In genomic region chr5:99808657-99809230, GRCh38 we compare ENCODE assay signal across 2 cellular contexts.
TF ChIP-seq lines count a peak whose summit lies in the region.

No MANE protein-coding gene starts in this region.

TF ChIP-seq in GM23338, 12 proteins besides CTCF, POLR2A, EP300 and RAD21 (continued from another document):
- TF ChIP-seq STAT1 (IDR thresholded peaks at IDR 0.05; ENCODE audit: unreplicated experiment) = no peak
- TF ChIP-seq EZH2phosphoT487 (IDR thresholded peaks at IDR 0.05; ENCODE audit: unreplicated experiment) = no peak
- no peak for TF ChIP-seq ZNF331 (CRISPR knock-in tag; IDR thresholded peaks at IDR 0.05; ENCODE audit: low read depth)
- TF ChIP-seq ZNF462 (CRISPR knock-in tag; IDR thresholded peaks at IDR 0.05) = no peak
- TF ChIP-seq REST (IDR thresholded peaks at IDR 0.05; ENCODE audit: unreplicated experiment) = no peak
- TF ChIP-seq NANOG (IDR thresholded peaks at IDR 0.05; ENCODE audit: borderline replicate concordance) = no peak
- no peak for TF ChIP-seq EZH2 (IDR thresholded peaks at IDR 0.05; ENCODE audit: low read depth, unreplicated experiment)

TF ChIP-seq in HEK293, 187 proteins besides CTCF, POLR2A, EP300 and RAD21 (continued from another document):
- TF ChIP-seq ZBTB44 (tag by site-specific recombination; IDR thresholded peaks at IDR 0.05) (no peak), INSM2 (tag by site-specific recombination; IDR thresholded peaks at IDR 0.05) (0 out of 2 replicates have a peak, but pooled peaks have one; percentile 10), PRDM6 (tag by site-specific recombination; IDR thresholded peaks at IDR 0.05) (peak; percentile 65), ZNF747 (tag by site-specific recombination; IDR thresholded peaks at IDR 0.05) (no peak), ZNF580 (tag by site-specific recombination; IDR thresholded peaks at IDR 0.05) (0 out of 2 replicates have a peak, but pooled peaks have one; percentile 31), ZNF18 (tag by site-specific recombination; IDR thresholded peaks at IDR 0.05) (peak; percentile 61), ZNF510 (tag by site-specific recombination; IDR thresholded peaks at IDR 0.05; ENCODE audit: insufficient replicate concordance) (no peak), ZNF843 (tag by site-specific recombination; IDR thresholded peaks at IDR 0.05) (peak; percentile 79), GLIS1 (tag by site-specific recombination; IDR thresholded peaks at IDR 0.05) (peak; percentile 80), ZXDB (tag by site-specific recombination; IDR thresholded peaks at IDR 0.05) (peak; percentile 63; the same call in 1 of the 2 replicates), ZNF174 (tag by site-specific recombination; IDR thresholded peaks at IDR 0.05) (no peak), ZBTB21 (tag by site-specific recombination; IDR thresholded peaks at IDR 0.05) (no peak), ZNF133 (tag by site-specific recombination; IDR thresholded peaks at IDR 0.05) (no peak), ATF2 (tag by site-specific recombination; IDR thresholded peaks at IDR 0.05; ENCODE audit: low read depth) (peak; percentile 69), ZNF76 (tag by site-specific recombination; IDR thresholded peaks at IDR 0.05; ENCODE audit: borderline replicate concordance, low read depth) (no peak), ZNF398 (tag by site-specific recombination; IDR thresholded peaks at IDR 0.05) (0 out of 2 replicates have a peak, but pooled peaks have one; percentile 16), KLF17 (tag by site-specific recombination; IDR thresholded peaks at IDR 0.05) (no peak), ZNF488 (tag by site-specific recombination; IDR thresholded peaks at IDR 0.05) (no peak), ZNF561 (tag by site-specific recombination; IDR thresholded peaks at IDR 0.05; ENCODE audit: borderline replicate concordance) (no peak), FEZF1 (tag by site-specific recombination; IDR thresholded peaks at IDR 0.05) (peak; percentile 50), ZNF629 (tag by site-specific recombination; IDR thresholded peaks at IDR 0.05) (peak; percentile 71), ZFP69B (tag by site-specific recombination; IDR thresholded peaks at IDR 0.05) (0 out of 2 replicates have a peak, but pooled peaks have one; percentile 27), IKZF3 (tag by site-specific recombination; IDR thresholded peaks at IDR 0.05) (0 out of 2 replicates have a peak, but pooled peaks have one; percentile 36)
